In genomic region chr5:113514263-113514590, GRCh38 we compare ENCODE assay signal across 8 cellular contexts. TPM values are rescaled to one million over a fixed set of nuclear protein-coding genes. Genes with fewer than 3 reads are reported as not detected.
DNase-seq lines count a peak whose midpoint lies in the region; ATAC-seq and TF ChIP-seq lines count a peak whose summit lies in the region.

No MANE protein-coding gene starts in this region.

- peaks cover 17% of the 10 kb centered on the region for H3K4me1 ChIP-seq in psoas muscle

- peaks cover 18% of the 10 kb centered on the region for H3K27me3 Mint-ChIP-seq in activated T-cell treated with anti-CD3 and anti-CD28 coated beads, Interleukin-2, amount 50 U/mL, for 72 hours (ENCODE audit: low read depth)

- peaks cover 0 to 18% of the 10 kb centered on the region in 2 donors for H3K36me3 ChIP-seq in psoas muscle (ENCODE audit: insufficient read depth in 1 of 2, low read depth in 1 of 2)

- H3K27me3 ChIP-seq in psoas muscle (ENCODE audit: insufficient read depth in 3 of 3, low read length in 2 of 3): no peaks in the 10 kb centered on the region

- 1 to 2% (median 2%) methylated on average over 10 of the region's 10 CpGs for WGBS in psoas muscle, 3 donors

- no peaks in the 10 kb centered on the region for H3K9me3 ChIP-seq in psoas muscle

- H3K27ac ChIP-seq in psoas muscle: peak overlapping the region; percentile 91

- peak overlapping the region; percentile 97 for H3K27ac Mint-ChIP-seq in activated T-cell treated with anti-CD3 and anti-CD28 coated beads, Interleukin-2, amount 50 U/mL, for 72 hours

- no peaks in the 10 kb centered on the region for H3K9me3 Mint-ChIP-seq in activated T-cell treated with anti-CD3 and anti-CD28 coated beads, Interleukin-2, amount 50 U/mL, for 72 hours

- DNase-seq in activated T-cell treated with anti-CD3 and anti-CD28 coated beads, Interleukin-2, amount 50 U/mL, for 72 hours: no peak
- no peak for DNase-seq in activated T-cell treated with anti-CD3 and anti-CD28 coated beads, Interleukin-2, amount 50 U/mL, for 1 hour
- DNase-seq in SK-N-DZ (ENCODE audit: low spot score): peak; percentile 22
- no peak for DNase-seq in fibroblast of mammary gland (ENCODE audit: low read depth)
- no peak for DNase-seq in psoas muscle
- no peak for DNase-seq in NCI-H226
- DNase-seq in GM19238 (ENCODE audit: insufficient read length, low spot score): no peak
- no peak for DNase-seq in SKM-1 treated with dmso at 0.1 percent for 144 hours (lab: John Stamatoyannopoulos, UW; ENCODE audit: unreplicated experiment)

- peak overlapping the region; percentile 63 for H3K4me3 ChIP-seq in fibroblast of mammary gland (ENCODE audit: control insufficient read depth, low read depth, low read length)
- H3K4me3 ChIP-seq in psoas muscle: peak overlapping the region; percentile 87

- no peak for ATAC-seq in activated T-cell treated with anti-CD3 and anti-CD28 coated beads, Interleukin-2, amount 50 U/mL, for 72 hours (replicated peaks in 1 of 2)
- no peak for ATAC-seq in psoas muscle

- H3K4me3 Mint-ChIP-seq in activated T-cell treated with anti-CD3 and anti-CD28 coated beads, Interleukin-2, amount 50 U/mL, for 72 hours: peak overlapping the region; percentile 90 to 97

- H3K4me1 Mint-ChIP-seq in activated T-cell treated with anti-CD3 and anti-CD28 coated beads, Interleukin-2, amount 50 U/mL, for 72 hours (ENCODE audit: low read depth): peaks cover 36% of the 10 kb centered on the region

- intact Hi-C loops in psoas muscle (cut with DNase I): loop anchor here (5.0 to 10.0 kb wide), 4 partner anchors 137 to 522 kb away; no protein-coding TSS in a partner anchor

- TF ChIP-seq CTCF in fibroblast of mammary gland (conservative IDR thresholded peaks at IDR 0.05; ENCODE audit: control insufficient read depth, insufficient read depth, low read depth, low read length): no peak
- no peak for TF ChIP-seq CTCF in psoas muscle (IDR thresholded peaks at IDR 0.05)

- H3K36me3 Mint-ChIP-seq in activated T-cell treated with anti-CD3 and anti-CD28 coated beads, Interleukin-2, amount 50 U/mL, for 72 hours (ENCODE audit: insufficient read depth in 2 of 2): peaks cover 0 to 7% of the 10 kb centered on the region in 2 donors

RNA-seq across cellular contexts. Expression of gene YTHDC2, which starts 0.7 kb away (rescaled TPM):
- total RNA-seq in activated T-cell treated with anti-CD3 and anti-CD28 coated beads, Interleukin-2, amount 50 U/mL, for 72 hours: 10 to 100 TPM; 21.9 to 27.4 TPM
- polyA plus RNA-seq in SK-N-DZ (2014; cell fraction: cytosol; rRNA removed): 14.4 and 19.9 TPM in 2 replicates
- polyA plus RNA-seq in SK-N-DZ (2014; cell fraction: nucleus; rRNA removed): 32.9 and 52.2 TPM in 2 replicates
- total RNA-seq in psoas muscle: 10 to 100 TPM; 11.0 to 19.1 (median 16.2) TPM
- polyA plus RNA-seq in psoas muscle: 1 to 10 TPM; 3.9 to 6.5 (median 4.4) TPM

RNA-seq across cellular contexts. Expression of gene MCC, which starts 26.0 kb away (rescaled TPM):
- total RNA-seq in activated T-cell treated with anti-CD3 and anti-CD28 coated beads, Interleukin-2, amount 50 U/mL, for 72 hours: 1 to 10 TPM; 3.3 to 4.2 TPM
- 30.4 and 37.3 TPM in 2 replicates for polyA plus RNA-seq in SK-N-DZ (2014; cell fraction: cytosol; rRNA removed)
- 20.1 and 23.2 TPM in 2 replicates for polyA plus RNA-seq in SK-N-DZ (2014; cell fraction: nucleus; rRNA removed)
- total RNA-seq in psoas muscle: 10 to 100 TPM in 2 of 4 donors, 1 to 10 TPM in 2; 4.4 to 13.8 (median 9.4) TPM
- polyA plus RNA-seq in psoas muscle: 1 to 10 TPM; 1.4 to 3.2 (median 2.8) TPM
